ENCODE assay signal across 10 cellular contexts in the genomic region with DNA sequence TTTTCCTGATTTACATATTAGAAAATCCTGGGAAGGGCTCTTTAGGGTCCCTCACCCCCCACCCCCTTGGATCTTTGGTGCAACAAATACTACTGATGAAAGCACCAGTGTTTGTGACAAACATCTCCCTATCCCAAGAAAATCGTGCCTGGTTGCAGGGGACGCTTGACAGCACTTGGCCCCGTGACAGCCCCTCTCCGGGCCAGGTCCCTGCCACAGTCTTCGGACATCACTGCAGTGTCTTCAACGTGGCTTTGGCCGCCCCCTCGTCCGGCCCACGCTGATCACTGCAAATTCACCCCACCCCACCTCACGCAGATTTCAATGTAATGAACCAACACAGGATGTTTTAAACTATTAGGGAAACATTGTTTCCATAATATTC. TPM values are rescaled to one million over a fixed set of nuclear protein-coding genes. Genes with fewer than 3 reads are reported as not detected.
DNase-seq lines count a peak whose midpoint lies in the region; ATAC-seq and TF ChIP-seq lines count a peak whose summit lies in the region.
"Had no signal": no experiment of that assay in that cellular context is flagged by ENCODE, and none has a peak within 500 bp of the region (broad histone marks: within the 10 kb centered on the region; RNA-seq: fewer than 3 reads in every experiment).

No MANE protein-coding gene starts in this region.

- H3K4me3 Mint-ChIP-seq in activated naive CD4-positive, alpha-beta T cell treated with anti-CD3 and anti-CD28 coated beads for 36 hours, result no peak overlapping the region
- H3K4me3 Mint-ChIP-seq in immature natural killer cell, result peak overlapping the region in 2 of 5 donors; percentile 41 to 53

- H3K4me1 ChIP-seq in adrenal gland (replicated peaks in 1 of 2), result peaks cover 46 to 62% of the 10 kb centered on the region in 2 donors
- peaks cover 55 to 75% of the 10 kb centered on the region in 2 donors for H3K4me1 ChIP-seq in thoracic aorta (ENCODE audit: control insufficient read depth in 1 of 2, low read depth in 2 of 2)

- H3K36me3 Mint-ChIP-seq in activated naive CD4-positive, alpha-beta T cell treated with anti-CD3 and anti-CD28 coated beads for 36 hours (ENCODE audit: low read depth), result peaks cover 37% of the 10 kb centered on the region
- no peaks in the 10 kb centered on the region for H3K36me3 Mint-ChIP-seq in immature natural killer cell

- no peaks in the 10 kb centered on the region for H3K27me3 Mint-ChIP-seq in activated naive CD4-positive, alpha-beta T cell treated with anti-CD3 and anti-CD28 coated beads for 36 hours (ENCODE audit: low read depth)
- H3K27me3 Mint-ChIP-seq in immature natural killer cell (ENCODE audit: low read depth in 3 of 3), result peaks cover 6 to 12% (median 7%) of the 10 kb centered on the region in 3 donors

- H3K27ac Mint-ChIP-seq in activated naive CD4-positive, alpha-beta T cell treated with anti-CD3 and anti-CD28 coated beads for 36 hours, result peak overlapping the region; percentile 86
- peak overlapping the region; percentile 80 to 88 (median 86) for H3K27ac Mint-ChIP-seq in immature natural killer cell

- H3K27ac ChIP-seq in adrenal gland, result peak overlapping the region in 3 of 5 donors; percentile 8 to 99 (median 36)
- peak overlapping the region; percentile 10 to 99 for H3K27ac ChIP-seq in thoracic aorta

- no peak overlapping the region for H3K4me3 ChIP-seq in adrenal gland
- peak overlapping the region; percentile 96 for H3K4me3 ChIP-seq in thoracic aorta

- peaks cover 55% of the 10 kb centered on the region for H3K4me1 Mint-ChIP-seq in activated naive CD4-positive, alpha-beta T cell treated with anti-CD3 and anti-CD28 coated beads for 36 hours (ENCODE audit: low read depth)
- peaks cover 59 to 81% of the 10 kb centered on the region in 2 donors for H3K4me1 Mint-ChIP-seq in immature natural killer cell

- CTCF ChIA-PET in activated naive CD4-positive, alpha-beta T cell treated with anti-CD3 and anti-CD28 coated beads for 36 hours (lab: Charles Lee), result no interaction called here

- WGBS in adrenal gland, 4 donors, result 24 to 37% (median 28%) methylated on average over 10 to 11 of the region's 11 CpGs

- no peaks in the 10 kb centered on the region for H3K9me3 Mint-ChIP-seq in activated naive CD4-positive, alpha-beta T cell treated with anti-CD3 and anti-CD28 coated beads for 36 hours
- H3K9me3 Mint-ChIP-seq in immature natural killer cell, result no peaks in the 10 kb centered on the region

- intact Hi-C loops in activated naive CD4-positive, alpha-beta T cell treated with anti-CD3 and anti-CD28 coated beads for 36 hours (cut with micrococcal nuclease), result no loop called here
- intact Hi-C loops in adrenal gland (cut with DNase I), result loop anchor here in 1 of 2 donors (5.0 kb wide), 1 partner anchor 87 kb away; the partner anchor contains the start of gene NELFCD

- H3K9me3 ChIP-seq in adrenal gland (replicated peaks in 1 of 3), result no peaks in the 10 kb centered on the region
- H3K9me3 ChIP-seq in thoracic aorta, result no peaks in the 10 kb centered on the region

- TF ChIP-seq CTCF in adrenal gland (IDR thresholded peaks at IDR 0.05), result no peak
- TF ChIP-seq CTCF in thoracic aorta (IDR thresholded peaks at IDR 0.05), result no peak

- no peaks in the 10 kb centered on the region for H3K27me3 ChIP-seq in adrenal gland
- H3K27me3 ChIP-seq in thoracic aorta (replicated peaks; ENCODE audit: insufficient read depth), result no peaks in the 10 kb centered on the region

- no peak for TF ChIP-seq POLR2A in adrenal gland (IDR thresholded peaks at IDR 0.05)

- DNase-seq in activated naive CD4-positive, alpha-beta T cell treated with anti-CD3 and anti-CD28 coated beads for 36 hours, result no peak
- no peak for DNase-seq in activated naive CD4-positive, alpha-beta T cell treated with Interleukin-2 at 50 U/mL for 16 hours
- DNase-seq in adrenal gland (peak in 1 of 7 donors; percentile 29), immature natural killer cell (no peak), thoracic aorta (ENCODE audit: low spot score) (no peak), NCI-H2196 treated with DMSO at 0.1 percent for 48 hours (lab: John Stamatoyannopoulos, UW; ENCODE audit: unreplicated experiment) (no peak), KG1 (lab: John Stamatoyannopoulos, UW) (no peak)
- DNase-seq: NCI-H1048 had no signal

- peaks cover 0 to 9% of the 10 kb centered on the region in 2 donors for H3K36me3 ChIP-seq in adrenal gland (replicated peaks in 1 of 2)
- H3K36me3 ChIP-seq in thoracic aorta, result no peaks in the 10 kb centered on the region

- no peak for ATAC-seq in thoracic aorta (ENCODE audit: insufficient number of reproducible peaks, low FRiP score, low read depth)
- ATAC-seq in GM21529 (IDR thresholded peaks at IDR 0.05; ENCODE audit: unreplicated experiment), result no peak
- ATAC-seq: esophagus mucosa had no signal

RNA-seq across cellular contexts. Expression of gene GNAS, which starts 43.3 kb away (rescaled TPM):
- 100 to 1,000 TPM; 770 to 802 TPM for total RNA-seq in activated naive CD4-positive, alpha-beta T cell treated with anti-CD3 and anti-CD28 coated beads for 36 hours
- total RNA-seq in adrenal gland (1,000 to 10,000 TPM in 7 of 8 donors, 100 to 1,000 TPM in 1; 614 to 1,525 (median 1,042) TPM), thoracic aorta (100 to 1,000 TPM; 742 to 943 TPM)
- polyA plus RNA-seq in adrenal gland (1,000 to 10,000 TPM; 2,293 to 6,333 (median 4,379) TPM), immature natural killer cell (100 to 1,000 TPM in 2 of 3 donors, 10 to 100 TPM in 1; 70.1 to 127 (median 107) TPM)

RNA-seq across cellular contexts. Expression of gene GNAS-AS1, which starts 45.1 kb away (rescaled TPM):
- 1 to 10 TPM; 1.6 to 1.9 TPM for total RNA-seq in activated naive CD4-positive, alpha-beta T cell treated with anti-CD3 and anti-CD28 coated beads for 36 hours
- total RNA-seq in adrenal gland (under 1 TPM in 3 of 8 donors, not detected in 5; 0.11 to 0.61 (median 0.24) TPM), thoracic aorta (under 1 TPM; 0.21 to 0.81 TPM)
- polyA plus RNA-seq in adrenal gland (under 1 TPM; 0.09 to 0.72 (median 0.10) TPM), immature natural killer cell (not detected)
